In genomic region chr6:134814076-134814709, GRCh38 we compare ENCODE assay signal across 20 cellular contexts.
A peak's percentile ranks its signal among the peaks of the same experiment; 100 is the strongest.
DNase-seq lines count a peak whose midpoint lies in the region; ATAC-seq, FAIRE-seq and TF ChIP-seq lines count a peak whose summit lies in the region.
"Had no signal": no experiment of that assay in that cellular context is flagged by ENCODE, and none has a peak within 500 bp of the region (broad histone marks: within the 10 kb centered on the region; RNA-seq: fewer than 3 reads in every experiment).

No MANE protein-coding gene starts in this region.

- H4K20me1 ChIP-seq in keratinocyte (ENCODE audit: control insufficient read depth, extremely low read depth, insufficient read depth, low read length) = no peaks in the 10 kb centered on the region

- H3K9me1 ChIP-seq in keratinocyte (ENCODE audit: control insufficient read depth, extremely low read depth, insufficient read depth, low read length) = no peaks in the 10 kb centered on the region

- H3K27ac ChIP-seq in keratinocyte (ENCODE audit: control insufficient read depth, insufficient read depth, low read length) (no peak overlapping the region), vagina (no peak overlapping the region), suprapubic skin (no peak overlapping the region)
- H3K27ac ChIP-seq: dorsolateral prefrontal cortex, sigmoid colon, thyroid gland had no signal

- no peak for ATAC-seq in HG03196 (IDR thresholded peaks at IDR 0.05; ENCODE audit: unreplicated experiment)
- ATAC-seq: stimulated activated naive B cell treated with anti-CD40 and anti-IgM and Interleukin-4, amounts not matched to agents 10 μg/mL and 1 μg/mL and 100 μg/mL, for 72 hours; T-cell had no signal

- no peak for TF ChIP-seq EP300 in suprapubic skin (IDR thresholded peaks at IDR 0.05)

- dilution Hi-C loops in keratinocyte (cut with MboI; ENCODE audit: extremely low pct_ligation_motif_present, low sequenced_read_pairs) = no loop called here

- intact Hi-C loops in vagina (cut with DNase I) = no loop called here

- no peak overlapping the region for H3K9ac ChIP-seq in keratinocyte (ENCODE audit: control insufficient read depth, extremely low read depth, insufficient read depth, low read length)

- no peaks in the 10 kb centered on the region for H3K79me2 ChIP-seq in keratinocyte (ENCODE audit: control insufficient read depth, insufficient read depth, low read length)

- TF ChIP-seq POLR2A in vagina (IDR thresholded peaks at IDR 0.05) (no peak), suprapubic skin (IDR thresholded peaks at IDR 0.05) (no peak)

- H3K4me3 ChIP-seq in bronchial epithelial cell (ENCODE audit: low read depth, low read length) (no peak overlapping the region), keratinocyte (ENCODE audit: control insufficient read depth in 2 of 3, extremely low read depth in 1 of 3, insufficient read depth in 2 of 3, low read depth in 1 of 3, low read length in 3 of 3) (no peak overlapping the region), vagina (no peak overlapping the region), suprapubic skin (no peak overlapping the region)
- H3K4me3 ChIP-seq: dorsolateral prefrontal cortex, sigmoid colon, thyroid gland had no signal

- no peaks in the 10 kb centered on the region for H3K9me3 ChIP-seq in keratinocyte (ENCODE audit: control insufficient read depth, low read depth, low read length)
- no peaks in the 10 kb centered on the region for H3K9me3 ChIP-seq in vagina
- H3K9me3 ChIP-seq in suprapubic skin = no peaks in the 10 kb centered on the region
- H3K9me3 ChIP-seq: sigmoid colon, thyroid gland had no signal

- no peak overlapping the region for H3K4me2 ChIP-seq in keratinocyte (ENCODE audit: control insufficient read depth, extremely low read depth, insufficient read depth, low read depth, low read length)

- TF ChIP-seq CTCF in bronchial epithelial cell (IDR thresholded peaks at IDR 0.05; ENCODE audit: insufficient read depth, low read length, severe bottlenecking) = no peak
- no peak for TF ChIP-seq CTCF in keratinocyte (optimal IDR thresholded peaks at IDR 0.05 in 1 of 3, IDR thresholded peaks at IDR 0.05 in 1 of 3, conservative IDR thresholded peaks at IDR 0.05 in 1 of 3; ENCODE audit: extremely low read depth in 1 of 3, insufficient read depth in 2 of 3, low read length in 3 of 3)
- TF ChIP-seq CTCF in vagina (IDR thresholded peaks at IDR 0.05) = no peak
- TF ChIP-seq CTCF in suprapubic skin (IDR thresholded peaks at IDR 0.05) = no peak

- H3K36me3 ChIP-seq in bronchial epithelial cell (ENCODE audit: control insufficient read depth, insufficient read depth, low read length) = no peaks in the 10 kb centered on the region
- no peaks in the 10 kb centered on the region for H3K36me3 ChIP-seq in keratinocyte (ENCODE audit: control insufficient read depth in 2 of 2, extremely low read depth in 1 of 2, insufficient read depth in 2 of 2, low read length in 2 of 2)
- no peaks in the 10 kb centered on the region for H3K36me3 ChIP-seq in vagina
- no peaks in the 10 kb centered on the region for H3K36me3 ChIP-seq in suprapubic skin
- H3K36me3 ChIP-seq: sigmoid colon, thyroid gland had no signal

- FAIRE-seq in bronchial epithelial cell (lab: Jason Lieb, UNC) (no peak), keratinocyte (lab: Jason Lieb, UNC) (no peak)
- FAIRE-seq: GM12892 had no signal

- H3K4me1 ChIP-seq in keratinocyte (ENCODE audit: control insufficient read depth, extremely low read depth, insufficient read depth, low read length) = peaks cover 8% of the 10 kb centered on the region
- no peaks in the 10 kb centered on the region for H3K4me1 ChIP-seq in vagina
- H3K4me1 ChIP-seq in suprapubic skin = no peaks in the 10 kb centered on the region
- H3K4me1 ChIP-seq: sigmoid colon had no signal

- peak; percentile 91 for DNase-seq in EL
- DNase-seq in NCI-H460 (ENCODE audit: extremely low read depth, low read depth) = peak; percentile 41
- DNase-seq in bronchial epithelial cell (ENCODE audit: low read depth) = peak; percentile 68
- peak; percentile 26 for DNase-seq in keratinocyte (ENCODE audit: low read depth, low spot score)
- no peak for DNase-seq in vagina (ENCODE audit: extremely low spot score in 2 of 2)
- DNase-seq in activated CD4-positive, alpha-beta T cell treated with anti-CD3 and anti-CD28 coated beads, Interleukin-2, amount 50 U/mL, for 48 hours = no peak
- no peak for DNase-seq in suprapubic skin (ENCODE audit: low spot score in 2 of 2)
- DNase-seq: activated CD4-positive, alpha-beta T cell treated with anti-CD3 and anti-CD28 coated beads for 4 hours; dorsolateral prefrontal cortex; glutamatergic neuron; H7; NCI-H2107; NCI-H69; SIG-M5; sigmoid colon; stimulated activated naive B cell treated with anti-CD40 and anti-IgM and Interleukin-4, amounts not matched to agents 10 μg/mL and 1 μg/mL and 100 μg/mL, for 72 hours; T-cell; thyroid gland had no signal

- H3K27me3 ChIP-seq in bronchial epithelial cell (ENCODE audit: control insufficient read depth, insufficient read depth, low read length) (no peaks in the 10 kb centered on the region), keratinocyte (ENCODE audit: control insufficient read depth, extremely low read depth, insufficient read depth, low read length) (no peaks in the 10 kb centered on the region), vagina (no peaks in the 10 kb centered on the region), suprapubic skin (no peaks in the 10 kb centered on the region)
- H3K27me3 ChIP-seq: dorsolateral prefrontal cortex, sigmoid colon, thyroid gland had no signal

- no peak overlapping the region for H2AFZ ChIP-seq in keratinocyte (ENCODE audit: control insufficient read depth, low read length)

- WGBS in suprapubic skin = 92% methylated on average over 5 of the region's 5 CpGs

Comparison
In these comparisons a context has a peak if more than half of its experiments do, and no peak if none do; other contexts are left out.
1. DNase-seq: peak in EL (single experiment), NCI-H460 (single experiment), bronchial epithelial cell (single experiment) and keratinocyte (single experiment); none in vagina (0 of 2), activated CD4-positive, alpha-beta T cell treated with anti-CD3 and anti-CD28 coated beads, Interleukin-2, amount 50 U/mL, for 48 hours (0 of 2) and suprapubic skin (0 of 2).